ENCODE assay signal across 29 cellular contexts in genomic region chr10:124408357-124408756, GRCh38. TPM values are rescaled to one million over a fixed set of nuclear protein-coding genes. Genes with fewer than 3 reads are reported as not detected.
"Had no signal": no experiment of that assay in that cellular context is flagged by ENCODE, and none has a peak within 500 bp of the region (broad histone marks: within the 10 kb centered on the region; RNA-seq: fewer than 3 reads in every experiment).

No MANE protein-coding gene starts in this region.

- ATAC-seq: stimulated activated effector memory CD8-positive, alpha-beta T cell treated with anti-CD3 and anti-CD28 coated beads, Interleukin-12 subunit alpha, Interleukin-12 subunit beta, amount 100 ng/mL, for 72 hours; stimulated activated memory B cell treated with anti-CD40 and anti-IgM and Interleukin-4, amounts not matched to agents 10 μg/mL and 1 μg/mL and 100 μg/mL, for 72 hours; stimulated activated naive B cell treated with anti-CD40 and anti-IgM and Interleukin-4, amounts not matched to agents 10 μg/mL and 1 μg/mL and 100 μg/mL, for 72 hours; stimulated activated naive CD8-positive, alpha-beta T cell treated with anti-CD3 and anti-CD28 coated beads, Interleukin-15, amount 100 ng/mL, for 72 hours; stimulated activated naive CD8-positive, alpha-beta T cell treated with anti-CD3 and anti-CD28 coated beads, Interleukin-15, Interleukin-2, amounts not matched to agents 100 U/mL and 50 U/mL, for 24 hours; upper lobe of right lung had no signal

- H3K9me3 ChIP-seq: stomach, suprapubic skin, testis, thoracic aorta, thyroid gland, tibial artery, tibial nerve, transverse colon, upper lobe of left lung, upper lobe of right lung, uterus, vagina had no signal

- DNase-seq: stimulated activated CD4-positive, alpha-beta T cell treated with anti-CD3 and anti-CD28 coated beads, Interleukin-2, amount 100 ng/mL, for 48 hours; stimulated activated CD4-positive, alpha-beta T cell treated with anti-CD3 and anti-CD28 coated beads, Interleukin-4, amount 100 ng/mL, for 1 hour; stimulated activated CD4-positive, alpha-beta T cell treated with anti-CD3 and anti-CD28 coated beads, Interleukin-4, amount 100 ng/mL, for 24 hours; stimulated activated CD4-positive, alpha-beta T cell treated with anti-CD3 and anti-CD28 coated beads, Interleukin-4, amount 100 ng/mL, for 4 hours; stimulated activated CD8-positive, alpha-beta memory T cell treated with anti-CD3 and anti-CD28 coated beads, Interleukin-4, amount 100 ng/mL, for 48 hours; stimulated activated naive B cell treated with anti-CD40 and anti-IgM and Interleukin-4, amounts not matched to agents 10 μg/mL and 1 μg/mL and 100 μg/mL, for 72 hours; stimulated activated naive CD4-positive, alpha-beta T cell; stimulated activated naive CD4-positive, alpha-beta T cell treated with Interleukin-2 at 50 U/mL for 16 hours; stimulated activated naive CD8-positive, alpha-beta T cell treated with anti-CD3 and anti-CD28 coated beads, Interleukin-15, amount 100 ng/mL, for 72 hours; stimulated activated naive CD8-positive, alpha-beta T cell treated with anti-CD3 and anti-CD28 coated beads, Interleukin-15, Interleukin-2, amounts not matched to agents 100 U/mL and 50 U/mL, for 24 hours; stomach; substantia nigra; testis; thyroid gland; tibial artery; transverse colon; trophoblast cell; upper lobe of left lung; upper lobe of right lung; uterus had no signal

- H3K27ac ChIP-seq: stomach, suprapubic skin, testis, thoracic aorta, thyroid gland, tibial artery, tibial nerve, upper lobe of left lung, upper lobe of right lung, uterus, vagina had no signal

- H3K36me3 ChIP-seq: uterus had no signal

- H3K27me3 ChIP-seq: stomach, suprapubic skin, testis, thyroid gland, tibial artery, tibial nerve, transverse colon, upper lobe of left lung, upper lobe of right lung, uterus, vagina had no signal

- H3K4me3 ChIP-seq: stomach, suprapubic skin, testis, thoracic aorta, thyroid gland, tibial artery, tibial nerve, transverse colon, upper lobe of left lung, upper lobe of right lung, uterus, vagina had no signal

- H3K4me1 ChIP-seq: uterus had no signal

RNA-seq across cellular contexts. Expression of gene NKX1-2, which starts 41.5 kb away (rescaled TPM):
- total RNA-seq: stomach, subcutaneous adipose tissue, thoracic aorta, thyroid gland, tibial nerve, transverse colon, upper lobe of right lung, ureter, urinary bladder, uterus had no signal
- polyA plus RNA-seq: urinary bladder had no signal
